ENCODE assay signal across 15 cellular contexts in genomic region chr13:50684366-50684765, GRCh38.
DNase-seq lines count a peak whose midpoint lies in the region; ATAC-seq, FAIRE-seq and TF ChIP-seq lines count a peak whose summit lies in the region.
"Had no signal": no experiment of that assay in that cellular context is flagged by ENCODE, and none has a peak within 500 bp of the region (broad histone marks: within the 10 kb centered on the region; RNA-seq: fewer than 3 reads in every experiment).

No MANE protein-coding gene starts in this region.

- intact Hi-C loops in GM12878 (cut with micrococcal nuclease; ENCODE audit: unreplicated experiment), result no loop called here
- intact Hi-C loops in sigmoid colon (cut with DNase I), result no loop called here

- peaks cover 0 to 2% of the 10 kb centered on the region in 2 donors for H3K9me3 Mint-ChIP-seq in stimulated activated naive B cell treated with anti-CD40 and anti-IgM and Interleukin-4, amounts not matched to agents 10 μg/mL and 1 μg/mL and 100 μg/mL, for 72 hours
- H3K9me3 Mint-ChIP-seq: T-helper 1 cell treated with Interleukin-12 subunit alpha and Interleukin-12 subunit beta and Interleukin-4 antibody, amounts not matched to agents 30 μg/mL and 1 μg/mL, for 36 hours; type B pancreatic cell had no signal

- H3K4me1 ChIP-seq in GM12878 (ENCODE audit: control insufficient read depth, insufficient read depth, low read length) (peaks cover 6% of the 10 kb centered on the region), sigmoid colon (no peaks in the 10 kb centered on the region)

- SMC1A ChIA-PET in GM12878 (lab: Charles Lee; ENCODE audit: uncharacterized antibody, unreplicated experiment), result no interaction called here

- H3K36me3 ChIP-seq in GM12878 (ENCODE audit: control insufficient read depth in 2 of 2, insufficient read depth in 2 of 2, low read length in 1 of 2) (no peaks in the 10 kb centered on the region), sigmoid colon (no peaks in the 10 kb centered on the region)
- H3K36me3 ChIP-seq: ovary had no signal

- H4K20me1 ChIP-seq in GM12878 (ENCODE audit: control insufficient read depth, insufficient read depth), result no peaks in the 10 kb centered on the region

- no TSS peak for BruUV-seq in GM12878 (replicated peaks; lab: Mats Ljungman, UMichigan)

- TF ChIP-seq EP300 in GM12878 (IDR thresholded peaks at IDR 0.05; ENCODE audit: borderline replicate concordance in 1 of 2, control insufficient read depth in 1 of 2, low read depth in 2 of 2, low read length in 2 of 2) (no peak), sigmoid colon (IDR thresholded peaks at IDR 0.05) (no peak)

- FAIRE-seq in GM12878 (lab: Jason Lieb, UNC), result no peak
- FAIRE-seq: RCC 7860 had no signal

- H3K27ac ChIP-seq in GM12878 (ENCODE audit: control insufficient read depth, insufficient read depth) (no peak overlapping the region), sigmoid colon (no peak overlapping the region)
- H3K27ac ChIP-seq: ovary had no signal

- DNase-seq in Kasumi-1 (lab: John Stamatoyannopoulos, UW) (peak; percentile 30 to 42), GM12878 (ENCODE audit: low read depth, low spot score) (no peak), left lobe of liver (ENCODE audit: low spot score) (no peak), NCI-H2196 treated with DMSO at 0.1 percent for 48 hours (lab: John Stamatoyannopoulos, UW; ENCODE audit: unreplicated experiment) (no peak), sigmoid colon (no peak)
- no peak for DNase-seq in stimulated activated naive B cell treated with anti-CD40 and anti-IgM and Interleukin-4, amounts not matched to agents 10 μg/mL and 1 μg/mL and 100 μg/mL, for 72 hours
- DNase-seq: activated CD4-positive, alpha-beta T cell treated with anti-CD3 and anti-CD28 coated beads, Interleukin-2, amount 10 ng/mL, durations not matched to agents 24 days and 14 days; cortex of kidney; NCI-H1048; NCI-H446 treated with DMSO at 0.1 percent for 48 hours; ovary had no signal

- CTCF ChIA-PET in GM12878 (lab: Yijun Ruan, JAX), result no interaction called here

- TF ChIP-seq CTCF in GM12878 (IDR thresholded peaks at IDR 0.05 in 2 of 3, conservative IDR thresholded peaks at IDR 0.05 in 1 of 3; ENCODE audit: control insufficient read depth in 2 of 3, extremely low read depth in 1 of 3, insufficient read depth in 1 of 3, low read depth in 3 of 3, low read length in 3 of 3), result no peak
- TF ChIP-seq CTCF in sigmoid colon (IDR thresholded peaks at IDR 0.05), result no peak

- WGBS in GM12878 (ENCODE audit: insufficient coverage, insufficient replicate concordance, low lambda C conversion rate, missing lambda C conversion rate), result 0% methylated on average over 3 of the region's 3 CpGs
- 69 to 85% methylated on average over 3 of the region's 3 CpGs for WGBS in sigmoid colon, 2 donors

- in situ Hi-C loops in GM12878 (cut with MboI), result no loop called here

- no peaks in the 10 kb centered on the region for H3K27me3 Mint-ChIP-seq in stimulated activated naive B cell treated with anti-CD40 and anti-IgM and Interleukin-4, amounts not matched to agents 10 μg/mL and 1 μg/mL and 100 μg/mL, for 72 hours
- H3K27me3 Mint-ChIP-seq: type B pancreatic cell had no signal

- H2AFZ ChIP-seq in GM12878 (ENCODE audit: control insufficient read depth, low read depth, low read length), result peak overlapping the region; percentile 34

- no peaks in the 10 kb centered on the region for H3K9me3 ChIP-seq in GM12878 (replicated peaks; ENCODE audit: control insufficient read depth, insufficient read depth, low read length)
- no peaks in the 10 kb centered on the region for H3K9me3 ChIP-seq in sigmoid colon
- H3K9me3 ChIP-seq: ovary had no signal

- no peaks in the 10 kb centered on the region for H3K36me3 Mint-ChIP-seq in stimulated activated naive B cell treated with anti-CD40 and anti-IgM and Interleukin-4, amounts not matched to agents 10 μg/mL and 1 μg/mL and 100 μg/mL, for 72 hours

- ATAC-seq in GM12878 (no peak), left lobe of liver (peak; percentile 79), HG03196 (IDR thresholded peaks at IDR 0.05; ENCODE audit: unreplicated experiment) (no peak)
- peak; percentile 18 to 38 for ATAC-seq in stimulated activated naive B cell treated with anti-CD40 and anti-IgM and Interleukin-4, amounts not matched to agents 10 μg/mL and 1 μg/mL and 100 μg/mL, for 72 hours (replicated peaks)

- POLR2A ChIA-PET in GM12878 (lab: Charles Lee), result no interaction called here

- peak overlapping the region; percentile 37 for H3K27ac Mint-ChIP-seq in stimulated activated naive B cell treated with anti-CD40 and anti-IgM and Interleukin-4, amounts not matched to agents 10 μg/mL and 1 μg/mL and 100 μg/mL, for 72 hours
- H3K27ac Mint-ChIP-seq: activated CD4-positive, alpha-beta T cell treated with anti-CD3 and anti-CD28 coated beads, Interleukin-2, amount 10 ng/mL, durations not matched to agents 24 days and 14 days; T-helper 1 cell treated with Interleukin-12 subunit alpha and Interleukin-12 subunit beta and Interleukin-4 antibody, amounts not matched to agents 30 μg/mL and 1 μg/mL, for 36 hours; type B pancreatic cell had no signal

- RAD21 ChIA-PET in GM12878 (lab: Charles Lee; ENCODE audit: unreplicated experiment), result no interaction called here

- H3K27me3 ChIP-seq in GM12878 (replicated peaks in 1 of 2; ENCODE audit: control insufficient read depth in 2 of 2, insufficient read depth in 2 of 2, low read length in 1 of 2), result no peaks in the 10 kb centered on the region
- H3K27me3 ChIP-seq in sigmoid colon, result no peaks in the 10 kb centered on the region
- H3K27me3 ChIP-seq: ovary had no signal

- no peak overlapping the region for H3K4me2 ChIP-seq in GM12878 (ENCODE audit: control insufficient read depth, insufficient read depth)

- peak overlapping the region in 1 of 2 donors; percentile 11 for H3K4me3 Mint-ChIP-seq in stimulated activated naive B cell treated with anti-CD40 and anti-IgM and Interleukin-4, amounts not matched to agents 10 μg/mL and 1 μg/mL and 100 μg/mL, for 72 hours
- H3K4me3 Mint-ChIP-seq: activated CD4-positive, alpha-beta T cell treated with anti-CD3 and anti-CD28 coated beads, Interleukin-2, amount 10 ng/mL, durations not matched to agents 24 days and 14 days; T-helper 1 cell treated with Interleukin-12 subunit alpha and Interleukin-12 subunit beta and Interleukin-4 antibody, amounts not matched to agents 30 μg/mL and 1 μg/mL, for 36 hours; type B pancreatic cell had no signal

- no peak for TF ChIP-seq POLR2A in GM12878 (IDR thresholded peaks at IDR 0.05; ENCODE audit: low read depth, low read length)
- TF ChIP-seq POLR2A in sigmoid colon (IDR thresholded peaks at IDR 0.05), result no peak

- H3K79me2 ChIP-seq in GM12878 (ENCODE audit: control insufficient read depth, insufficient read depth, low read length), result no peaks in the 10 kb centered on the region

- no peak overlapping the region for H3K9ac ChIP-seq in GM12878 (ENCODE audit: control insufficient read depth, insufficient read depth, low read length)

- H3K4me3 ChIP-seq in GM12878, result no peak overlapping the region
- no peak overlapping the region for H3K4me3 ChIP-seq in sigmoid colon
- H3K4me3 ChIP-seq: ovary had no signal

- peaks cover 22 to 37% of the 10 kb centered on the region in 2 donors for H3K4me1 Mint-ChIP-seq in stimulated activated naive B cell treated with anti-CD40 and anti-IgM and Interleukin-4, amounts not matched to agents 10 μg/mL and 1 μg/mL and 100 μg/mL, for 72 hours

- no peak for TF ChIP-seq RAD21 in GM12878 (IDR thresholded peaks at IDR 0.05; ENCODE audit: insufficient read depth, low read depth, low read length)

TF ChIP-seq in GM12878, 131 proteins besides CTCF, POLR2A, EP300 and RAD21:
- no peak for TF ChIP-seq NFXL1 (IDR thresholded peaks at IDR 0.05; ENCODE audit: borderline replicate concordance)
- no peak for TF ChIP-seq EZH2 (IDR thresholded peaks at IDR 0.05; ENCODE audit: borderline replicate concordance, control insufficient read depth, low read depth, low read length)
- TF ChIP-seq ZNF207 (IDR thresholded peaks at IDR 0.05; ENCODE audit: borderline replicate concordance), result no peak
- TF ChIP-seq RUNX3 (IDR thresholded peaks at IDR 0.05; ENCODE audit: low read length), result peak; percentile 64
- TF ChIP-seq GABPA (IDR thresholded peaks at IDR 0.05; ENCODE audit: low read depth), result no peak

Comparison
In these comparisons a context has a peak if more than half of its experiments do, and no peak if none do; other contexts are left out.
1. DNase-seq: peak in Kasumi-1 (2 of 2); none in GM12878 (single experiment), left lobe of liver (single experiment), stimulated activated naive B cell treated with anti-CD40 and anti-IgM and Interleukin-4, amounts not matched to agents 10 μg/mL and 1 μg/mL and 100 μg/mL, for 72 hours (single experiment), NCI-H2196 treated with DMSO at 0.1 percent for 48 hours (single experiment) and sigmoid colon (single experiment).
2. ATAC-seq: peak in left lobe of liver (single experiment) and stimulated activated naive B cell treated with anti-CD40 and anti-IgM and Interleukin-4, amounts not matched to agents 10 μg/mL and 1 μg/mL and 100 μg/mL, for 72 hours (2 of 2); none in GM12878 (single experiment) and HG03196 (single experiment).